ENCODE assay signal across 2 cellular contexts in the genomic region with DNA sequence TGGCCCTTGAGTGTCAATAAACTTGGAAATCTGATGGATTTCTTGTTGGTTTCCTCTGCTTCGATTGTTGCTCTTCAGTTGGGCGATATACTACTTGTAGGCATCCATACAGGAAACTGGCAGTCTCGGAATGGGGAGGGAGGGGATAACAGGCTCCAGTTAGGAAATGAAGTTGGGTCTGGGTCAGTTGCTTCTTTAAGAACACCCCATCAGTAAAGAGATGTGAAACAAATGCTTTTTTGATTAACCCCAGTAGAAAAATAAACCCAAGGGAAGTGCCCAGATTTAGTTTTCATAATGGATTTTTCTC.
TF ChIP-seq lines count a peak whose summit lies in the region.

No MANE protein-coding gene starts in this region.

TF ChIP-seq in H1, 55 proteins besides CTCF, POLR2A, EP300 and RAD21:
- TF ChIP-seq MAFK (IDR thresholded peaks at IDR 0.05; ENCODE audit: low read depth, low read length) (no peak), SIN3A (conservative IDR thresholded peaks at IDR 0.05 in 1 of 2, IDR thresholded peaks at IDR 0.05 in 1 of 2; ENCODE audit: low read depth in 1 of 2, low read length in 2 of 2) (peak in 1 of 2 experiments; percentile 39; a peak in 2 of 4 replicates)

TF ChIP-seq in GM12891, 5 proteins besides CTCF, POLR2A, EP300 and RAD21:
- no peak for TF ChIP-seq TAF1 (IDR thresholded peaks at IDR 0.05; ENCODE audit: low read depth, low read length)
- TF ChIP-seq SPI1 (IDR thresholded peaks at IDR 0.05; ENCODE audit: low read depth, low read length): no peak
- TF ChIP-seq POU2F2 (IDR thresholded peaks at IDR 0.05; ENCODE audit: low read depth, low read length): no peak
- TF ChIP-seq POLR2AphosphoS5 (IDR thresholded peaks at IDR 0.05; ENCODE audit: low read depth, low read length): no peak
- no peak for TF ChIP-seq PAX5 (IDR thresholded peaks at IDR 0.05; ENCODE audit: insufficient read depth, low read length, severe bottlenecking)
